In the genomic region with DNA sequence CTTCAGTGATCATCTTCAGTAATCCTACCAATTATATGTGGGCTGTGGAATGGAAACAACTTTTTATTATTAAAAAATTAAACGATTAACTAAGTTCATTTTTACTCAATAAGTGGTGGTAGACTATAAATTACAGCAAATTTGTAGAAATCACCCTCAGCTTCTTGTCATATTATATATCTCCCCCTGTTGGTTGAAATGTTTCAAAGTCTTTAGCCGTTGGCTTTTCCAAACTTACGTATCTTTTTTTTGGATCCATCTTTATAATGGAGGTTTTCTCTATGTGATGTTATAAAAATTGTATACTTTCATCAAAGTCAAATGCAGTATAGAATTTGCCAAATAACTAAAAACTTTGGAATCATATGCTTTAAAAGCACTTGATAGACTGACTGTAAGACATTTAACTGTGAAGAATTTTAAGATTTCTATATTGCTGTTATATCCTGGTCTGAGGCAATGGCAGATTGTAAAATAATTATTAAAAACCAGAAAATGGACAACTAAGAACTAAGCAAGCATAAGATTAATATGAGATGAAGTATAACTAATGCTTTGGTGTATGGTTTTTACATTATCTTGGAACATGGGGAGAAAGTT, we compare ENCODE assay signal across 8 cellular contexts. TPM values are rescaled to one million over a fixed set of nuclear protein-coding genes. Genes with fewer than 3 reads are reported as not detected.
DNase-seq lines count a peak whose midpoint lies in the region; ATAC-seq and TF ChIP-seq lines count a peak whose summit lies in the region.

No MANE protein-coding gene starts in this region.

- 49% methylated on average over 3 of the region's 3 CpGs for WGBS in SK-N-SH (ENCODE audit: low lambda C conversion rate)

- H3K9me3 ChIP-seq in SK-N-SH, result no peaks in the 10 kb centered on the region

- CTCF ChIA-PET in SK-N-SH (lab: Yijun Ruan, JAX), result interaction anchor here (0.6 to 2.9 kb wide), 14 partner anchors 9 to 228 kb away, joined by 3 to 19 read pairs (median 4); no protein-coding TSS in a partner anchor

- no peaks in the 10 kb centered on the region; a peak in 2 of 4 replicates for H3K4me1 ChIP-seq in SK-N-SH (ENCODE audit: control insufficient read depth in 1 of 2, insufficient read depth in 2 of 2, low read depth in 1 of 2, low read length in 1 of 2)

- no peaks in the 10 kb centered on the region for H4K20me1 ChIP-seq in SK-N-SH (ENCODE audit: insufficient read depth)

- no peak for ATAC-seq in HG03571 (IDR thresholded peaks at IDR 0.05; ENCODE audit: unreplicated experiment)
- ATAC-seq in HG02885 (IDR thresholded peaks at IDR 0.05; ENCODE audit: poor library complexity, unreplicated experiment), result no peak

- TF ChIP-seq CTCF in 22Rv1 (IDR thresholded peaks at IDR 0.05) (peak; percentile 44), GM12873 (IDR thresholded peaks at IDR 0.05; ENCODE audit: insufficient read depth, low read depth, low read length, missing control alignments) (peak; percentile 7), SK-N-SH (IDR thresholded peaks at IDR 0.05) (peak; percentile 70)

- TF ChIP-seq EP300 in SK-N-SH (IDR thresholded peaks at IDR 0.05; ENCODE audit: borderline replicate concordance in 1 of 2, low read depth in 1 of 2, low read length in 1 of 2), result no peak

- H3K36me3 ChIP-seq in SK-N-SH (replicated peaks in 1 of 2; ENCODE audit: control insufficient read depth in 1 of 2, insufficient read depth in 2 of 2, low read length in 1 of 2), result peaks cover 45 to 58% of the 10 kb centered on the region in 2 experiments

- POLR2A ChIA-PET in SK-N-SH (lab: Yijun Ruan, JAX), result no interaction called here

- no peak overlapping the region for H2AFZ ChIP-seq in SK-N-SH (ENCODE audit: low read depth)

- DNase-seq in SK-N-SH (peak; percentile 5), glomerular endothelial cell (ENCODE audit: extremely low read depth, low read depth, low spot score) (peak; percentile 25)
- no peak for DNase-seq in activated effector memory CD4-positive, alpha-beta T cell treated with anti-CD3 and anti-CD28 coated beads, Interleukin-2, amount 50 U/mL, for 16 hours
- DNase-seq in activated CD4-positive, CD25-positive, alpha-beta regulatory T cell (lab: John Stamatoyannopoulos, UW), result no peak

- H3K4me2 ChIP-seq in SK-N-SH, result no peak overlapping the region

- peak; percentile 57 for TF ChIP-seq RAD21 in SK-N-SH (IDR thresholded peaks at IDR 0.05; ENCODE audit: low read length)

- H3K9ac ChIP-seq in SK-N-SH, result no peak overlapping the region

- H3K27ac ChIP-seq in 22Rv1 (no peak overlapping the region), SK-N-SH (ENCODE audit: low read depth in 2 of 2, low read length in 1 of 2) (no peak overlapping the region)

- H3K9me2 ChIP-seq in SK-N-SH, result no peaks in the 10 kb centered on the region

- H3K79me2 ChIP-seq in SK-N-SH (ENCODE audit: insufficient read depth), result no peaks in the 10 kb centered on the region; the same call in 1 of the 2 replicates

- no peak overlapping the region for H3K4me3 ChIP-seq in SK-N-SH (ENCODE audit: low read depth in 2 of 2, low read length in 1 of 2)

- H3K27me3 ChIP-seq in SK-N-SH (ENCODE audit: insufficient read depth), result no peaks in the 10 kb centered on the region

- H3F3A ChIP-seq in SK-N-SH (replicated peaks; ENCODE audit: insufficient read depth), result peaks cover 16% of the 10 kb centered on the region

TF ChIP-seq in SK-N-SH, 30 proteins besides CTCF, POLR2A, EP300 and RAD21:
- TF ChIP-seq TAF1 (IDR thresholded peaks at IDR 0.05; ENCODE audit: borderline replicate concordance, low read depth, low read length), result no peak
- TF ChIP-seq, protein P1, sequence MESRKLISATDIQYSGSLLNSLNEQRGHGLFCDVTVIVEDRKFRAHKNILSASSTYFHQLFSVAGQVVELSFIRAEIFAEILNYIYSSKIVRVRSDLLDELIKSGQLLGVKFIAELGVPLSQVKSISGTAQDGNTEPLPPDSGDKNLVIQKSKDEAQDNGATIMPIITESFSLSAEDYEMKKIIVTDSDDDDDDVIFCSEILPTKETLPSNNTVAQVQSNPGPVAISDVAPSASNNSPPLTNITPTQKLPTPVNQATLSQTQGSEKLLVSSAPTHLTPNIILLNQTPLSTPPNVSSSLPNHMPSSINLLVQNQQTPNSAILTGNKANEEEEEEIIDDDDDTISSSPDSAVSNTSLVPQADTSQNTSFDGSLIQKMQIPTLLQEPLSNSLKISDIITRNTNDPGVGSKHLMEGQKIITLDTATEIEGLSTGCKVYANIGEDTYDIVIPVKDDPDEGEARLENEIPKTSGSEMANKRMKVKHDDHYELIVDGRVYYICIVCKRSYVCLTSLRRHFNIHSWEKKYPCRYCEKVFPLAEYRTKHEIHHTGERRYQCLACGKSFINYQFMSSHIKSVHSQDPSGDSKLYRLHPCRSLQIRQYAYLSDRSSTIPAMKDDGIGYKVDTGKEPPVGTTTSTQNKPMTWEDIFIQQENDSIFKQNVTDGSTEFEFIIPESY (IDR thresholded peaks at IDR 0.05; ENCODE audit: borderline replicate concordance, low read depth), result no peak
- TF ChIP-seq JUND (IDR thresholded peaks at IDR 0.05), result no peak
- TF ChIP-seq GATA2 (CRISPR knock-in tag; IDR thresholded peaks at IDR 0.05), result no peak
- TF ChIP-seq SMC3 (IDR thresholded peaks at IDR 0.05; ENCODE audit: low read depth, low read length), result peak; percentile 22; the same call in 1 of the 2 replicates

RNA-seq across cellular contexts. Expression of a gene that starts 44.7 kb away (rescaled TPM):
- polyA plus RNA-seq in SK-N-SH (2012; rRNA removed), result 8.7 and 11.1 TPM in 2 replicates
- polyA plus RNA-seq in SK-N-SH (2012; cell fraction: cytosol; rRNA removed), result 13.5 and 16.8 TPM in 2 replicates
- polyA plus RNA-seq in SK-N-SH (2012; cell fraction: nucleus; rRNA removed), result 8.2 and 15.7 TPM in 2 replicates
- 42.3 and 42.6 TPM in 2 replicates for total RNA-seq in glomerular endothelial cell

Comparison
In these comparisons a context has a peak if more than half of its experiments do, and no peak if none do; other contexts are left out.
1. CTCF ChIP-seq: peak in every context shown above with its lines; median percentile 70 in SK-N-SH; 44 in 22Rv1; 7 in GM12873.
2. DNase-seq: peak in SK-N-SH (single experiment) and glomerular endothelial cell (single experiment); none in activated effector memory CD4-positive, alpha-beta T cell treated with anti-CD3 and anti-CD28 coated beads, Interleukin-2, amount 50 U/mL, for 16 hours (single experiment) and activated CD4-positive, CD25-positive, alpha-beta regulatory T cell (0 of 4).